1 cellular context compared by ENCODE assay signal in the genomic region with DNA sequence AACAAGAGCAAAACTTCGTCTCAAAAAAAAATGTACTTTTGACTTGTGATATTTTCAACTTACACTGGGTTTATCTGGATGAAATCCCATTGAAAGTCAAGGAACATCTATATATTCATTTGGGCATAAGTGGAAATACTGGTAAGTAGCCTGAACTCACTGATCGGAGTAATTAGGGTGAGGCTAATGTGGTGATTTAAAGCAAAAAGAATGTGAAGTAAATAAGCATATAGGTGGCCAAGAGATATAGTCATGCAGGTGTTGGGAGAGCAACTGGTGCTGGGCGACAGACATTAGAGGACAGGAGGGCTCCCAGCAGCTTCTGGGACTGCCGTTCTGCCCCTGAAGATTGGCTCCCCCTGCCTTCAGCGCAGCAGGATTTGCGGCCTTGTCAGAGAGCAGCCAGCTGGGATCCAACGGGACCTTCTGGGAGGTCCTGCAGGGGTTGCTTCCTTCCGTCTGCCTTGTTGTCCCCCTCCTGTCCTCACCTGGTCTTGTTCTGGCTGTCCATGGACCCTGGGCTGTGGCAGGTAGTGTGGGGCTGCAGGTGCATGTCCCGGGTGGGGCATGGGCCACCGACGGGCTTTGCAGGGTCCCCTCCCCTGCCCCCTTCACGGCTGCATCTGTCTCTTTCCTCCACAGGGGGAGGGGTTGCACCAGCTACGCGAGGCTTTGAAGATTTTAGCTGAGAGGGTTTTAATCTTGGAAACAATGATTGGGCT.
TF ChIP-seq lines count a peak whose summit lies in the region.

No MANE protein-coding gene starts in this region.

TF ChIP-seq in WTC11, 78 proteins besides CTCF, POLR2A, EP300 and RAD21 (continued from another document):
- TF ChIP-seq, protein P1, sequence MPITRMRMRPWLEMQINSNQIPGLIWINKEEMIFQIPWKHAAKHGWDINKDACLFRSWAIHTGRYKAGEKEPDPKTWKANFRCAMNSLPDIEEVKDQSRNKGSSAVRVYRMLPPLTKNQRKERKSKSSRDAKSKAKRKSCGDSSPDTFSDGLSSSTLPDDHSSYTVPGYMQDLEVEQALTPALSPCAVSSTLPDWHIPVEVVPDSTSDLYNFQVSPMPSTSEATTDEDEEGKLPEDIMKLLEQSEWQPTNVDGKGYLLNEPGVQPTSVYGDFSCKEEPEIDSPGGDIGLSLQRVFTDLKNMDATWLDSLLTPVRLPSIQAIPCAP (CRISPR knock-in tag; IDR thresholded peaks at IDR 0.05) = no peak
